ENCODE assay signal across 8 cellular contexts in the genomic region with DNA sequence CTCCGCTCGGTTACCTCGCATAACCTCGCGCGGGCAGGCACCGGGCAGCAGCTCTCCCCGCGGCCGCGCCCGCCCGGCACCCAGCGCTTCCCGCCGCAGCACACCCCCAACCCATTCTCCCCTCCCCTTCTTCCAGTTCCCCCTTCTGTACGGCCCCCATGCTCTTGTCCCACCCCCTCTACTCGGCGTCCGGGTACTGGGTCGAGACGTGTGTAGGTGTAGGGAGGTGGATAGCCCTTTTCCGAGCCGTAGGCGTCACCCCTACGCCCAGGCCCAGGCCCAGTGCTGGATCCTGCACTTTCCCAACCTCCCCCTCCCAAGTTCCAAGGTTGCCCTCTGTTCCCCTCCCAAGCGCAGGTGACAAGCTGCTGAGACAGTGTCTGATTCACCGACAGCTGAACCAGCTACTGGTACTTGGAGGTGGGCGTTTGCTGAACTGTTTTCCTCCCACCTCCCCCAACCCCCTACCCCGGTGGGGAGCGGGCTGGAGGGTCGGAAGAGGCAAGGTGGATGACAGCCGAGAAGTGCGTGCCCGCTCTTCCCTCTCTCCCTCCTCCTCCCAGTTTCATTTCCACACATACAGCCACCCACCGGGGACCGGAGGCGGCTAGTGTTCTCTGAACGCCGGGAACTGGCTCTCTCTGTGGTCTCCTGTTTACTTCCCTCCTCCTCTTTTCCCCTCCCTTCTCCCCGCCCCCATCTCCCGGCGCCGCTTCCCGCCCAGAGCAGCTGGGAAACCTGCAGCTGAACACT. TPM values are rescaled to one million over a fixed set of nuclear protein-coding genes. Genes with fewer than 3 reads are reported as not detected.
A peak's percentile ranks its signal among the peaks of the same experiment; 100 is the strongest.
DNase-seq lines count a peak whose midpoint lies in the region; ATAC-seq and TF ChIP-seq lines count a peak whose summit lies in the region.

No MANE protein-coding gene starts in this region.

- peak; percentile 2 for ATAC-seq in GM18499 (IDR thresholded peaks at IDR 0.05; ENCODE audit: insufficient read depth, unreplicated experiment)
- ATAC-seq in HG03039 (IDR thresholded peaks at IDR 0.05; ENCODE audit: unreplicated experiment) = peak; percentile 17
- ATAC-seq in lower lobe of right lung = peak; percentile 57 to 62

- no peaks in the 10 kb centered on the region for H3K9me3 Mint-ChIP-seq in activated CD4-positive, alpha-beta T cell treated with anti-CD3 and anti-CD28 coated beads, Interleukin-2, amount 10 ng/mL, durations not matched to agents 7 days and 5 days

- H3K27me3 Mint-ChIP-seq in activated CD4-positive, alpha-beta T cell treated with anti-CD3 and anti-CD28 coated beads, Interleukin-2, amount 10 ng/mL, durations not matched to agents 7 days and 5 days = no peaks in the 10 kb centered on the region

- TF ChIP-seq CTCF in lower lobe of right lung (IDR thresholded peaks at IDR 0.05) = no peak

- H3K36me3 ChIP-seq in ACC112 (ENCODE audit: insufficient read depth, low read length) = no peaks in the 10 kb centered on the region
- H3K36me3 ChIP-seq in lower lobe of right lung = no peaks in the 10 kb centered on the region

- H3K4me1 Mint-ChIP-seq in activated CD4-positive, alpha-beta T cell treated with anti-CD3 and anti-CD28 coated beads, Interleukin-2, amount 10 ng/mL, durations not matched to agents 7 days and 5 days = peaks cover 46% of the 10 kb centered on the region

- no peaks in the 10 kb centered on the region for H3K27me3 ChIP-seq in ACC112 (ENCODE audit: insufficient read depth, low read length)
- no peaks in the 10 kb centered on the region for H3K27me3 ChIP-seq in lower lobe of right lung (ENCODE audit: low read depth)

- CTCF ChIA-PET in activated CD4-positive, alpha-beta T cell treated with anti-CD3 and anti-CD28 coated beads, Interleukin-2, amount 10 ng/mL, durations not matched to agents 7 days and 5 days (lab: Charles Lee) = interaction anchor here (1.3 to 2.6 kb wide), 5 partner anchors 14 to 147 kb away, joined by 4 to 7 read pairs (median 5); no protein-coding TSS in a partner anchor

- no peaks in the 10 kb centered on the region for H3K9me3 ChIP-seq in lower lobe of right lung

- H3K36me3 Mint-ChIP-seq in activated CD4-positive, alpha-beta T cell treated with anti-CD3 and anti-CD28 coated beads, Interleukin-2, amount 10 ng/mL, durations not matched to agents 7 days and 5 days (ENCODE audit: low read depth) = no peaks in the 10 kb centered on the region

- H3K27ac ChIP-seq in ACC112 (ENCODE audit: low read depth, low read length) (peak overlapping the region; percentile 100), lower lobe of right lung (peak overlapping the region; percentile 100)

- intact Hi-C loops in lower lobe of right lung (cut with DNase I) = no loop called here

- peaks cover 7% of the 10 kb centered on the region for H3K79me2 ChIP-seq in ACC112 (ENCODE audit: control insufficient read depth, insufficient read depth, low read length, unreplicated experiment)

- H3K4me1 ChIP-seq in ACC112 (ENCODE audit: control insufficient read depth, insufficient read depth, low read length, unreplicated experiment) (peaks cover 56% of the 10 kb centered on the region), lower lobe of right lung (peaks cover 54% of the 10 kb centered on the region)

- H3K27ac Mint-ChIP-seq in activated CD4-positive, alpha-beta T cell treated with anti-CD3 and anti-CD28 coated beads, Interleukin-2, amount 10 ng/mL, durations not matched to agents 7 days and 5 days = peak overlapping the region; percentile 98

- H2AFZ ChIP-seq in ACC112 (ENCODE audit: low read length, unreplicated experiment) = no peak overlapping the region

- H3K4me3 ChIP-seq in ACC112 (ENCODE audit: low read depth, low read length) = peak overlapping the region; percentile 78
- H3K4me3 ChIP-seq in lower lobe of right lung = peak overlapping the region; percentile 56

- POLR2A ChIA-PET in activated CD4-positive, alpha-beta T cell treated with anti-CD3 and anti-CD28 coated beads, Interleukin-2, amount 10 ng/mL, durations not matched to agents 7 days and 5 days (lab: Charles Lee) = interaction anchor here (0.8 kb wide), 1 partner anchor 10 kb away, joined by 4 read pairs; no protein-coding TSS in a partner anchor

- peak; percentile 87 for DNase-seq in NCI-H2196 treated with DMSO at 0.1 percent for 48 hours (lab: John Stamatoyannopoulos, UW; ENCODE audit: unreplicated experiment)
- DNase-seq in activated CD4-positive, alpha-beta T cell treated with anti-CD3 and anti-CD28 coated beads, Interleukin-2, amount 10 ng/mL, durations not matched to agents 7 days and 5 days = peak; percentile 49
- DNase-seq in effector CD8-positive, alpha-beta T cell (lab: John Stamatoyannopoulos, UW) = peak; percentile 47
- DNase-seq in lower lobe of right lung = peak; percentile 92
- peak in 2 of 3 donors; percentile 29 to 54 for DNase-seq in stimulated activated CD4-positive, alpha-beta T cell treated with anti-CD3 and anti-CD28 coated beads, TNF-alpha, amount 100 ng/mL, for 1 hour (ENCODE audit: low read depth in 3 of 3, low spot score in 1 of 3)

- peak overlapping the region; percentile 86 for H3K4me3 Mint-ChIP-seq in activated CD4-positive, alpha-beta T cell treated with anti-CD3 and anti-CD28 coated beads, Interleukin-2, amount 10 ng/mL, durations not matched to agents 7 days and 5 days

RNA-seq across cellular contexts. Expression of gene KLF9, which starts 6.0 kb away (rescaled TPM):
- 10 to 100 TPM; 11.3 to 12.8 TPM for total RNA-seq in activated CD4-positive, alpha-beta T cell treated with anti-CD3 and anti-CD28 coated beads, Interleukin-2, amount 10 ng/mL, durations not matched to agents 7 days and 5 days
- 76.9 TPM for total RNA-seq in lower lobe of right lung

Comparison
In these comparisons a context has a peak if more than half of its experiments do, and no peak if none do; other contexts are left out.
1. Peak in every context shown above with its lines: DNase-seq, ATAC-seq, H3K4me3 ChIP-seq and H3K27ac ChIP-seq.
2. ATAC-seq: peak in every context shown above with its lines; median percentile 60 in lower lobe of right lung; 17 in HG03039; 2 in GM18499.
3. DNase-seq: peak in every context shown above with its lines; median percentile 92 in lower lobe of right lung; 87 in NCI-H2196 treated with DMSO at 0.1 percent for 48 hours; 49 in activated CD4-positive, alpha-beta T cell treated with anti-CD3 and anti-CD28 coated beads, Interleukin-2, amount 10 ng/mL, durations not matched to agents 7 days and 5 days; 47 in effector CD8-positive, alpha-beta T cell; 42 in stimulated activated CD4-positive, alpha-beta T cell treated with anti-CD3 and anti-CD28 coated beads, TNF-alpha, amount 100 ng/mL, for 1 hour.